In genomic region chr12:14390449-14390848, GRCh38 we compare ENCODE assay signal across 11 cellular contexts.
DNase-seq lines count a peak whose midpoint lies in the region; ATAC-seq and TF ChIP-seq lines count a peak whose summit lies in the region.
"Had no signal": no experiment of that assay in that cellular context is flagged by ENCODE, and none has a peak within 500 bp of the region (broad histone marks: within the 10 kb centered on the region; RNA-seq: fewer than 3 reads in every experiment).

No MANE protein-coding gene starts in this region.

- peaks cover 83% of the 10 kb centered on the region for H3K36me3 ChIP-seq in DOHH2 (ENCODE audit: control insufficient read depth, low read length)
- no peaks in the 10 kb centered on the region for H3K36me3 ChIP-seq in KOPT-K1 (ENCODE audit: insufficient read depth, low read length)

- peaks cover 59% of the 10 kb centered on the region for H3K4me1 Mint-ChIP-seq in central memory CD8-positive, alpha-beta T cell

- H4K20me1 ChIP-seq in DOHH2 (ENCODE audit: control insufficient read depth, insufficient read depth, low read depth, low read length), result no peaks in the 10 kb centered on the region

- H3K4me3 ChIP-seq in DOHH2 (ENCODE audit: low read length) (no peak overlapping the region), skin epidermis (no peak overlapping the region)
- H3K4me3 ChIP-seq: lower lobe of right lung had no signal

- H3K9me3 ChIP-seq in DOHH2 (ENCODE audit: control insufficient read depth, insufficient read depth, low read length) (peaks cover 29% of the 10 kb centered on the region), KOPT-K1 (ENCODE audit: insufficient read depth, low read length, poor library complexity, severe bottlenecking) (peaks cover 6% of the 10 kb centered on the region)

- peaks cover 97% of the 10 kb centered on the region for H3K79me2 ChIP-seq in DOHH2 (ENCODE audit: control insufficient read depth, low read length)

- peak overlapping the region; percentile 23 for H3K4me2 ChIP-seq in DOHH2 (ENCODE audit: low read length)

- H3K27ac Mint-ChIP-seq in central memory CD8-positive, alpha-beta T cell (ENCODE audit: low read depth), result peak overlapping the region; percentile 93

- ATAC-seq in central memory CD8-positive, alpha-beta T cell (replicated peaks; ENCODE audit: extremely low read depth, poor library complexity, severe bottlenecking), result no peak
- ATAC-seq: lower lobe of right lung had no signal

- no peaks in the 10 kb centered on the region for H3K27me3 Mint-ChIP-seq in central memory CD8-positive, alpha-beta T cell
- H3K27me3 Mint-ChIP-seq: progenitor cell of endocrine pancreas had no signal

- no peaks in the 10 kb centered on the region for H3K9me2 ChIP-seq in DOHH2 (replicated peaks; ENCODE audit: control insufficient read depth, low read length)

- peak overlapping the region; percentile 74 for H3K4me3 Mint-ChIP-seq in central memory CD8-positive, alpha-beta T cell

- H3K9me3 Mint-ChIP-seq in central memory CD8-positive, alpha-beta T cell, result no peaks in the 10 kb centered on the region

- H3F3A ChIP-seq in DOHH2 (ENCODE audit: control insufficient read depth, insufficient read depth), result peaks cover 33% of the 10 kb centered on the region

- no peaks in the 10 kb centered on the region for H3K27me3 ChIP-seq in DOHH2 (ENCODE audit: control insufficient read depth, low read length)

- H3K4me1 ChIP-seq in DOHH2 (ENCODE audit: control insufficient read depth, low read length), result peaks cover 55% of the 10 kb centered on the region

- no peak for DNase-seq in central memory CD8-positive, alpha-beta T cell (ENCODE audit: low spot score in 2 of 2)
- DNase-seq in stimulated activated CD4-positive, alpha-beta T cell treated with anti-CD3 and anti-CD28 coated beads, Interleukin-2, amount 100 ng/mL, for 48 hours, result no peak
- DNase-seq in KBM-7, result no peak
- DNase-seq in NCI-H2171 treated with DMSO at 0.1 percent for 48 hours (lab: John Stamatoyannopoulos, UW), result no peak
- DNase-seq: lower lobe of right lung; NCI-H1048; stimulated activated CD4-positive, alpha-beta T cell treated with anti-CD3 and anti-CD28 coated beads, Interleukin-4, amount 100 ng/mL, for 1 hour had no signal

- no peak for TF ChIP-seq CTCF in DOHH2 (IDR thresholded peaks at IDR 0.05; ENCODE audit: low read depth, low read length, poor library complexity, severe bottlenecking)

- H3K27ac ChIP-seq in DOHH2 (ENCODE audit: low read depth, low read length) (no peak overlapping the region), KOPT-K1 (ENCODE audit: low read depth, low read length, poor library complexity, severe bottlenecking) (peak overlapping the region; percentile 51), skin epidermis (peak overlapping the region in 12 of 21 experiments; percentile 10 to 70 (median 22))
- H3K27ac ChIP-seq: lower lobe of right lung had no signal

- H3K36me3 Mint-ChIP-seq in central memory CD8-positive, alpha-beta T cell (ENCODE audit: insufficient read depth), result peaks cover 31% of the 10 kb centered on the region

- in situ Hi-C loops in KBM-7 (cut with MboI; ENCODE audit: low pct_unique_long_range_greater_than_20kb, low sequenced_read_pairs), result no loop called here
